22 cellular contexts compared by ENCODE assay signal in genomic region chr16:12786077-12786476, GRCh38.
"Had no signal": no experiment of that assay in that cellular context is flagged by ENCODE, and none has a peak within 500 bp of the region (broad histone marks: within the 10 kb centered on the region; RNA-seq: fewer than 3 reads in every experiment).

No MANE protein-coding gene starts in this region.

- H3K27ac ChIP-seq: RWPE1 had no signal

- H3K9me3 ChIP-seq: SK-N-SH had no signal

- H3K27me3 ChIP-seq: MG63 had no signal

- H3K4me3 ChIP-seq: MG63 had no signal

- ATAC-seq: HepG2, Panc1 had no signal

- H3K4me2 ChIP-seq: SK-N-SH had no signal

- H3K9me2 ChIP-seq: SK-N-SH had no signal

- H3K9ac ChIP-seq: SK-N-SH had no signal

- DNase-seq: IMR-90, Karpas-422, KG1, MG63, NCI-H1092, NCI-H1436, NCI-H187, NCI-H2029, NCI-H2081 treated with DMSO at 0.1 percent for 48 hours, NCI-H2171, NCI-H226, NCI-H446, NCI-H510A, NCI-H524 treated with DMSO at 0.1 percent for 48 hours, NCI-H69, NCI-H774, SHP77, SK-N-SH, SW 1271 had no signal
